30 cellular contexts compared by ENCODE assay signal in genomic region chr1:222042120-222042519, GRCh38.
DNase-seq lines count a peak whose midpoint lies in the region; ATAC-seq, FAIRE-seq and TF ChIP-seq lines count a peak whose summit lies in the region.
"Had no signal": no experiment of that assay in that cellular context is flagged by ENCODE, and none has a peak within 500 bp of the region (broad histone marks: within the 10 kb centered on the region; RNA-seq: fewer than 3 reads in every experiment).

No MANE protein-coding gene starts in this region.

- no peaks in the 10 kb centered on the region for H3K27me3 ChIP-seq in adipocyte (replicated peaks; ENCODE audit: control insufficient read depth, insufficient read depth, low read length)
- H3K27me3 ChIP-seq in mesenchymal stem cell (ENCODE audit: control insufficient read depth in 1 of 2, insufficient read depth in 1 of 2, low read length in 2 of 2), result no peaks in the 10 kb centered on the region
- no peaks in the 10 kb centered on the region for H3K27me3 ChIP-seq in smooth muscle cell (ENCODE audit: low read depth)
- H3K27me3 ChIP-seq: foreskin keratinocyte, heart right ventricle, upper lobe of left lung had no signal

- H3K79me1 ChIP-seq in mesenchymal stem cell (replicated peaks; ENCODE audit: low read length, poor library complexity, severe bottlenecking), result no peaks in the 10 kb centered on the region

- no peaks in the 10 kb centered on the region for H3K36me3 ChIP-seq in adipocyte (ENCODE audit: control insufficient read depth, insufficient read depth, low read length, severe bottlenecking)
- H3K36me3 ChIP-seq in mesenchymal stem cell (ENCODE audit: control insufficient read depth in 1 of 2, insufficient read depth in 2 of 2, low read depth in 1 of 2, low read length in 2 of 2), result no peaks in the 10 kb centered on the region
- H3K36me3 ChIP-seq in smooth muscle cell (ENCODE audit: low read depth), result no peaks in the 10 kb centered on the region
- H3K36me3 ChIP-seq: heart right ventricle, upper lobe of left lung had no signal

- H3K79me2 ChIP-seq in smooth muscle cell (ENCODE audit: low read depth), result no peaks in the 10 kb centered on the region

- H3K27ac ChIP-seq in mesenchymal stem cell (ENCODE audit: low read length, poor library complexity, severe bottlenecking) (no peak overlapping the region), smooth muscle cell (ENCODE audit: low read depth) (peak overlapping the region; percentile 97)
- H3K27ac ChIP-seq: coronary artery, foreskin keratinocyte, upper lobe of left lung, VCaP had no signal

- H3K4me1 ChIP-seq in adipocyte (ENCODE audit: control insufficient read depth, insufficient read depth, low read length) (peaks cover 43% of the 10 kb centered on the region), mesenchymal stem cell (ENCODE audit: control insufficient read depth, insufficient read depth, low read depth, low read length) (peaks cover 1% of the 10 kb centered on the region), smooth muscle cell (ENCODE audit: low read depth) (peaks cover 5% of the 10 kb centered on the region)
- H3K4me1 ChIP-seq: foreskin keratinocyte, upper lobe of left lung had no signal

- H3K4ac ChIP-seq in mesenchymal stem cell (ENCODE audit: low read depth in 1 of 2, low read length in 2 of 2), result no peak overlapping the region

- no peak overlapping the region for H3K9ac ChIP-seq in adipocyte (ENCODE audit: low read length)
- H3K9ac ChIP-seq in mesenchymal stem cell (ENCODE audit: low read length), result no peak overlapping the region
- peak overlapping the region; percentile 2 for H3K9ac ChIP-seq in smooth muscle cell (ENCODE audit: low read depth)

- H4K91ac ChIP-seq in mesenchymal stem cell (ENCODE audit: low read length), result no peak overlapping the region

- WGBS in mesenchymal stem cell, result 93% methylated on average over 6 of the region's 6 CpGs
- 29% methylated on average over 6 of the region's 6 CpGs for WGBS in smooth muscle cell (ENCODE audit: low lambda C conversion rate)

- H3K18ac ChIP-seq in mesenchymal stem cell (ENCODE audit: low read depth in 1 of 2, low read length in 2 of 2), result peak overlapping the region in 1 of 2 experiments; percentile 11

- H3K14ac ChIP-seq in mesenchymal stem cell (ENCODE audit: low read length in 2 of 2), result no peak overlapping the region

- H3K4me1 Mint-ChIP-seq in activated T-cell treated with anti-CD3 and anti-CD28 coated beads, Interleukin-2, amount 50 U/mL, for 72 hours (ENCODE audit: low read depth), result no peaks in the 10 kb centered on the region
- H3K4me1 Mint-ChIP-seq: activated CD4-positive, alpha-beta T cell treated with anti-CD3 and anti-CD28 coated beads for 36 hours; stimulated activated naive B cell treated with anti-CD40 and anti-IgM and Interleukin-4, amounts not matched to agents 10 μg/mL and 1 μg/mL and 100 μg/mL, for 72 hours had no signal

- H3K9me3 Mint-ChIP-seq in activated T-cell treated with anti-CD3 and anti-CD28 coated beads, Interleukin-2, amount 50 U/mL, for 72 hours, result no peaks in the 10 kb centered on the region
- H3K9me3 Mint-ChIP-seq: activated naive CD4-positive, alpha-beta T cell treated with anti-CD3 and anti-CD28 coated beads, Interleukin-2, amount 50 U/mL, for 72 hours; effector memory CD8-positive, alpha-beta T cell; stimulated activated naive B cell treated with anti-CD40 and anti-IgM and Interleukin-4, amounts not matched to agents 10 μg/mL and 1 μg/mL and 100 μg/mL, for 72 hours had no signal

- no peak overlapping the region for H3K27ac Mint-ChIP-seq in activated T-cell treated with anti-CD3 and anti-CD28 coated beads, Interleukin-2, amount 50 U/mL, for 72 hours
- H3K27ac Mint-ChIP-seq: activated CD4-positive, alpha-beta T cell treated with anti-CD3 and anti-CD28 coated beads for 36 hours; activated CD8-positive, alpha-beta T cell treated with anti-CD3 and anti-CD28 coated beads, Interleukin-2, amount 10 ng/mL, durations not matched to agents 7 days and 5 days; activated naive CD4-positive, alpha-beta T cell treated with anti-CD3 and anti-CD28 coated beads, Interleukin-2, amount 50 U/mL, for 72 hours; effector memory CD8-positive, alpha-beta T cell; progenitor cell of endocrine pancreas; stimulated activated naive B cell treated with anti-CD40 and anti-IgM and Interleukin-4, amounts not matched to agents 10 μg/mL and 1 μg/mL and 100 μg/mL, for 72 hours had no signal

- H2BK120ac ChIP-seq in mesenchymal stem cell (ENCODE audit: low read depth, low read length), result no peak overlapping the region

- no peak overlapping the region for H2AK5ac ChIP-seq in mesenchymal stem cell (ENCODE audit: low read length, severe bottlenecking)

- H2BK12ac ChIP-seq in mesenchymal stem cell (ENCODE audit: low read length in 2 of 2), result no peak overlapping the region

- FAIRE-seq in RCC 7860 (lab: Jason Lieb, UNC), result no peak
- FAIRE-seq: GM12892, HepG2 had no signal

- peaks cover 6% of the 10 kb centered on the region for H3F3A ChIP-seq in smooth muscle cell (ENCODE audit: low read depth)

- H3K9me3 ChIP-seq in adipocyte (ENCODE audit: control insufficient read depth, low read length) (no peaks in the 10 kb centered on the region), mesenchymal stem cell (ENCODE audit: control insufficient read depth, low read length) (no peaks in the 10 kb centered on the region), smooth muscle cell (replicated peaks; ENCODE audit: low read depth) (no peaks in the 10 kb centered on the region)
- H3K9me3 ChIP-seq: heart right ventricle, upper lobe of left lung had no signal

- no peaks in the 10 kb centered on the region for H3K36me3 Mint-ChIP-seq in activated T-cell treated with anti-CD3 and anti-CD28 coated beads, Interleukin-2, amount 50 U/mL, for 72 hours (ENCODE audit: insufficient read depth in 2 of 2)
- H3K36me3 Mint-ChIP-seq: activated naive CD4-positive, alpha-beta T cell treated with anti-CD3 and anti-CD28 coated beads, Interleukin-2, amount 50 U/mL, for 72 hours had no signal

- H3K27me3 Mint-ChIP-seq in activated T-cell treated with anti-CD3 and anti-CD28 coated beads, Interleukin-2, amount 50 U/mL, for 72 hours (ENCODE audit: low read depth), result peaks cover 4% of the 10 kb centered on the region
- H3K27me3 Mint-ChIP-seq: progenitor cell of endocrine pancreas had no signal

- no peak for ATAC-seq in activated T-cell treated with anti-CD3 and anti-CD28 coated beads, Interleukin-2, amount 50 U/mL, for 72 hours (replicated peaks in 1 of 2)
- ATAC-seq: activated CD4-positive, alpha-beta T cell treated with anti-CD3 and anti-CD28 coated beads for 36 hours; activated CD8-positive, alpha-beta T cell treated with anti-CD3 and anti-CD28 coated beads, Interleukin-2, amount 10 ng/mL, durations not matched to agents 7 days and 5 days; activated naive CD4-positive, alpha-beta T cell treated with anti-CD3 and anti-CD28 coated beads, Interleukin-2, amount 50 U/mL, for 72 hours; effector memory CD8-positive, alpha-beta T cell; foreskin keratinocyte; HCT116; heart right ventricle; HepG2; stimulated activated naive B cell treated with anti-CD40 and anti-IgM and Interleukin-4, amounts not matched to agents 10 μg/mL and 1 μg/mL and 100 μg/mL, for 72 hours had no signal

- H2AFZ ChIP-seq in mesenchymal stem cell (ENCODE audit: low read depth, low read length) (no peak overlapping the region), smooth muscle cell (ENCODE audit: low read depth) (no peak overlapping the region)

- no peak overlapping the region for H4K8ac ChIP-seq in mesenchymal stem cell (ENCODE audit: low read length)

- no peak overlapping the region for H3K23ac ChIP-seq in mesenchymal stem cell (ENCODE audit: low read length in 2 of 2)

- no peaks in the 10 kb centered on the region for H4K20me1 ChIP-seq in smooth muscle cell (ENCODE audit: low read depth)

- no peak overlapping the region for H3K4me3 Mint-ChIP-seq in activated T-cell treated with anti-CD3 and anti-CD28 coated beads, Interleukin-2, amount 50 U/mL, for 72 hours
- H3K4me3 Mint-ChIP-seq: activated CD4-positive, alpha-beta T cell treated with anti-CD3 and anti-CD28 coated beads for 36 hours; activated CD8-positive, alpha-beta T cell treated with anti-CD3 and anti-CD28 coated beads, Interleukin-2, amount 10 ng/mL, durations not matched to agents 7 days and 5 days; effector memory CD8-positive, alpha-beta T cell; stimulated activated naive B cell treated with anti-CD40 and anti-IgM and Interleukin-4, amounts not matched to agents 10 μg/mL and 1 μg/mL and 100 μg/mL, for 72 hours had no signal

- DNase-seq in GM04503 (ENCODE audit: low read depth) (peak; percentile 70), adipocyte (ENCODE audit: low read depth) (peak; percentile 41), mesenchymal stem cell (peak; percentile 68), smooth muscle cell (lab: John Stamatoyannopoulos, UW; ENCODE audit: unreplicated experiment) (no peak), DMS153 (lab: John Stamatoyannopoulos, UW) (no peak), RCC 7860 (ENCODE audit: low spot score) (no peak)
- no peak for DNase-seq in activated T-cell treated with anti-CD3 and anti-CD28 coated beads, Interleukin-2, amount 50 U/mL, for 72 hours
- DNase-seq: activated CD4-positive, alpha-beta T cell treated with anti-CD3 and anti-CD28 coated beads for 36 hours; activated CD8-positive, alpha-beta T cell treated with anti-CD3 and anti-CD28 coated beads, Interleukin-2, amount 10 ng/mL, durations not matched to agents 7 days and 5 days; activated effector memory CD4-positive, alpha-beta T cell treated with Interleukin-2 at 50 U/mL for 16 hours; anterior cingulate cortex; effector memory CD8-positive, alpha-beta T cell; EL; foreskin keratinocyte; heart right ventricle; Karpas-422; NCI-H1436; NCI-H2081; NCI-H526 treated with DMSO at 0.1 percent for 48 hours; stimulated activated naive B cell treated with anti-CD40 and anti-IgM and Interleukin-4, amounts not matched to agents 10 μg/mL and 1 μg/mL and 100 μg/mL, for 72 hours; substantia nigra; T1000; upper lobe of left lung had no signal

- H2BK5ac ChIP-seq in mesenchymal stem cell (ENCODE audit: low read depth, low read length, poor library complexity, severe bottlenecking), result no peak overlapping the region

- H3K4me3 ChIP-seq in adipocyte (ENCODE audit: low read length) (no peak overlapping the region), mesenchymal stem cell (ENCODE audit: insufficient read depth in 1 of 2, low read depth in 1 of 2, low read length in 2 of 2) (no peak overlapping the region), smooth muscle cell (no peak overlapping the region)
- H3K4me3 ChIP-seq: coronary artery, heart right ventricle, upper lobe of left lung had no signal

- no peak overlapping the region for H2BK15ac ChIP-seq in mesenchymal stem cell (ENCODE audit: low read depth, poor library complexity, severe bottlenecking)

- TF ChIP-seq CTCF in smooth muscle cell (IDR thresholded peaks at IDR 0.05; ENCODE audit: borderline replicate concordance, insufficient read depth, poor library complexity, severe bottlenecking), result no peak

- H3K4me2 ChIP-seq in mesenchymal stem cell (ENCODE audit: low read length, poor library complexity, severe bottlenecking) (no peak overlapping the region), smooth muscle cell (no peak overlapping the region)

Comparison
In these comparisons a context has a peak if more than half of its experiments do, and no peak if none do; other contexts are left out.
1. DNase-seq: peak in GM04503 (single experiment), adipocyte (single experiment) and mesenchymal stem cell (single experiment); none in smooth muscle cell (single experiment), DMS153 (single experiment), activated T-cell treated with anti-CD3 and anti-CD28 coated beads, Interleukin-2, amount 50 U/mL, for 72 hours (0 of 2) and RCC 7860 (single experiment).